1 cellular context compared by ENCODE assay signal in genomic region chr5:177447611-177448243, GRCh38.
TF ChIP-seq lines count a peak whose summit lies in the region.

No MANE protein-coding gene starts in this region.

TF ChIP-seq in A549, 52 proteins besides CTCF, POLR2A, EP300 and RAD21 (continued from another document):
- TF ChIP-seq, protein P1, sequence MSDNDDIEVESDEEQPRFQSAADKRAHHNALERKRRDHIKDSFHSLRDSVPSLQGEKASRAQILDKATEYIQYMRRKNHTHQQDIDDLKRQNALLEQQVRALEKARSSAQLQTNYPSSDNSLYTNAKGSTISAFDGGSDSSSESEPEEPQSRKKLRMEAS (IDR thresholded peaks at IDR 0.05), result peak; percentile 89
- peak in 1 of 2 experiments; percentile 57; a peak in 1 of 5 replicates for TF ChIP-seq JUN (IDR thresholded peaks at IDR 0.05)
